ENCODE assay signal across 9 cellular contexts in genomic region chr5:68264024-68264956, GRCh38. TPM values are rescaled to one million over a fixed set of nuclear protein-coding genes. Genes with fewer than 3 reads are reported as not detected.
DNase-seq lines count a peak whose midpoint lies in the region; ATAC-seq and TF ChIP-seq lines count a peak whose summit lies in the region.
"Had no signal": no experiment of that assay in that cellular context is flagged by ENCODE, and none has a peak within 500 bp of the region (broad histone marks: within the 10 kb centered on the region; RNA-seq: fewer than 3 reads in every experiment).

No MANE protein-coding gene starts in this region.

- H3K4me3 Mint-ChIP-seq in activated T-cell treated with anti-CD3 and anti-CD28 coated beads, Interleukin-2, amount 50 U/mL, for 72 hours = peak overlapping the region in 1 of 2 donors; percentile 32

- TF ChIP-seq CTCF in mucosa of descending colon (IDR thresholded peaks at IDR 0.05) = no peak
- TF ChIP-seq CTCF in upper lobe of right lung (IDR thresholded peaks at IDR 0.05) = no peak

- H3K4me1 Mint-ChIP-seq in activated T-cell treated with anti-CD3 and anti-CD28 coated beads, Interleukin-2, amount 50 U/mL, for 72 hours (ENCODE audit: low read depth) = peaks cover 78% of the 10 kb centered on the region

- H3K27ac Mint-ChIP-seq in activated T-cell treated with anti-CD3 and anti-CD28 coated beads, Interleukin-2, amount 50 U/mL, for 72 hours = peak overlapping the region; percentile 93

- peak overlapping the region; percentile 71 for H3K27ac ChIP-seq in upper lobe of right lung

- no peaks in the 10 kb centered on the region for H3K27me3 Mint-ChIP-seq in activated T-cell treated with anti-CD3 and anti-CD28 coated beads, Interleukin-2, amount 50 U/mL, for 72 hours (ENCODE audit: low read depth)

- H3K9me3 ChIP-seq in mucosa of descending colon (no peaks in the 10 kb centered on the region), upper lobe of right lung (no peaks in the 10 kb centered on the region)

- no peaks in the 10 kb centered on the region for H3K27me3 ChIP-seq in upper lobe of right lung

- peaks cover 0 to 3% of the 10 kb centered on the region in 2 donors for H3K36me3 Mint-ChIP-seq in activated T-cell treated with anti-CD3 and anti-CD28 coated beads, Interleukin-2, amount 50 U/mL, for 72 hours (ENCODE audit: insufficient read depth in 2 of 2)

- intact Hi-C loops in mucosa of descending colon (cut with DNase I, micrococcal nuclease) (no loop called here), upper lobe of right lung (cut with DNase I) (no loop called here)

- H3K36me3 ChIP-seq in mucosa of descending colon (ENCODE audit: low read depth) (no peaks in the 10 kb centered on the region), upper lobe of right lung (no peaks in the 10 kb centered on the region)

- no peak for ATAC-seq in activated T-cell treated with anti-CD3 and anti-CD28 coated beads, Interleukin-2, amount 50 U/mL, for 72 hours (replicated peaks in 1 of 2)
- ATAC-seq in mucosa of descending colon = peak; percentile 60
- ATAC-seq in upper lobe of right lung = peak; percentile 62
- ATAC-seq in HG02885 (IDR thresholded peaks at IDR 0.05; ENCODE audit: poor library complexity, unreplicated experiment) = no peak
- ATAC-seq in HG02852 (IDR thresholded peaks at IDR 0.05; ENCODE audit: unreplicated experiment) = no peak

- peaks cover 46% of the 10 kb centered on the region for H3K4me1 ChIP-seq in mucosa of descending colon (ENCODE audit: low read depth)
- H3K4me1 ChIP-seq in upper lobe of right lung = peaks cover 75% of the 10 kb centered on the region

- DNase-seq in activated T-cell treated with anti-CD3 and anti-CD28 coated beads, Interleukin-2, amount 50 U/mL, for 72 hours = no peak
- no peak for DNase-seq in activated T-cell treated with anti-CD3 and anti-CD28 coated beads, Interleukin-2, amount 50 U/mL, for 1 hour
- DNase-seq in dermis blood vessel endothelial cell (peak; percentile 41), mucosa of descending colon (no peak), upper lobe of right lung (no peak)
- no peak for DNase-seq in stimulated activated CD4-positive, alpha-beta T cell treated with anti-CD3 and anti-CD28 coated beads, Interleukin-12 subunit alpha, Interleukin-12 subunit beta, amount 100 ng/mL, for 4 hours
- DNase-seq: NCI-H2081 treated with DMSO at 0.1 percent for 48 hours had no signal

- no peaks in the 10 kb centered on the region for H3K9me3 Mint-ChIP-seq in activated T-cell treated with anti-CD3 and anti-CD28 coated beads, Interleukin-2, amount 50 U/mL, for 72 hours

- H3K4me3 ChIP-seq in mucosa of descending colon (no peak overlapping the region), upper lobe of right lung (no peak overlapping the region)

RNA-seq across cellular contexts. Expression of gene PIK3R1, which starts 48.7 kb away (rescaled TPM):
- 10 to 100 TPM; 46.5 to 74.2 TPM for total RNA-seq in activated T-cell treated with anti-CD3 and anti-CD28 coated beads, Interleukin-2, amount 50 U/mL, for 72 hours
- total RNA-seq in dermis blood vessel endothelial cell (18.4 and 19.5 TPM in 2 replicates), mucosa of descending colon (100 to 1,000 TPM in 1 of 3 donors, 10 to 100 TPM in 2; 66.7 to 197 (median 74.9) TPM), upper lobe of right lung (137 TPM)

Comparison
In these comparisons a context has a peak if more than half of its experiments do, and no peak if none do; other contexts are left out.
1. ATAC-seq: peak in mucosa of descending colon (single experiment) and upper lobe of right lung (single experiment); none in activated T-cell treated with anti-CD3 and anti-CD28 coated beads, Interleukin-2, amount 50 U/mL, for 72 hours (0 of 2), HG02885 (single experiment) and HG02852 (single experiment).